In genomic region chr15:98599911-98600685, GRCh38 we compare ENCODE assay signal across 8 cellular contexts. TPM values are rescaled to one million over a fixed set of nuclear protein-coding genes. Genes with fewer than 3 reads are reported as not detected.
DNase-seq lines count a peak whose midpoint lies in the region; FAIRE-seq and TF ChIP-seq lines count a peak whose summit lies in the region.

No MANE protein-coding gene starts in this region.

- peak overlapping the region; percentile 87 for H3K4me2 ChIP-seq in OCI-LY3 (ENCODE audit: low read length)

- peak overlapping the region; percentile 45 for H3K4me3 ChIP-seq in GM06990 (replicated peaks; ENCODE audit: low read depth, low read length)
- peak overlapping the region; percentile 77 for H3K4me3 ChIP-seq in OCI-LY3 (ENCODE audit: low read length)
- peak overlapping the region; percentile 52 to 66 for H3K4me3 ChIP-seq in ascending aorta
- peak overlapping the region; percentile 84 to 85 for H3K4me3 ChIP-seq in kidney (ENCODE audit: low read length in 2 of 2)

- FAIRE-seq in kidney (lab: Jason Lieb, UNC) = no peak

- no peaks in the 10 kb centered on the region for H3K79me2 ChIP-seq in OCI-LY3 (ENCODE audit: low read length)

- CTCF ChIA-PET in HEK293T (lab: Yijun Ruan, JAX) = interaction anchor here (0.7 kb wide), 2 partner anchors 20 to 81 kb away, joined by 3 to 4 read pairs; no protein-coding TSS in a partner anchor

- H3K9ac ChIP-seq in OCI-LY3 (ENCODE audit: low read length) (peak overlapping the region; percentile 55), kidney (ENCODE audit: low read length in 2 of 2) (peak overlapping the region; percentile 12 to 59)

- peak overlapping the region; percentile 7; the same call in 1 of the 2 replicates for H3K27ac ChIP-seq in OCI-LY3 (ENCODE audit: low read length)
- H3K27ac ChIP-seq in ascending aorta = peak overlapping the region; percentile 27 to 60
- H3K27ac ChIP-seq in kidney (ENCODE audit: low read depth in 2 of 2, low read length in 2 of 2) = no peak overlapping the region

- H3K27me3 ChIP-seq in GM06990 (replicated peaks; ENCODE audit: control insufficient read depth, insufficient read depth, low read length) (no peaks in the 10 kb centered on the region), OCI-LY3 (ENCODE audit: low read depth, low read length) (peaks cover 21% of the 10 kb centered on the region), ascending aorta (no peaks in the 10 kb centered on the region)

- H3K36me3 ChIP-seq in GM06990 (ENCODE audit: control insufficient read depth, insufficient read depth, low read length) = no peaks in the 10 kb centered on the region
- H3K36me3 ChIP-seq in OCI-LY3 (replicated peaks; ENCODE audit: low read depth, low read length) = no peaks in the 10 kb centered on the region
- H3K36me3 ChIP-seq in ascending aorta = no peaks in the 10 kb centered on the region
- H3K36me3 ChIP-seq in kidney (ENCODE audit: control insufficient read depth in 1 of 2, insufficient read depth in 2 of 2, low read length in 2 of 2) = no peaks in the 10 kb centered on the region

- no peak for TF ChIP-seq CTCF in GM06990 (IDR thresholded peaks at IDR 0.05; ENCODE audit: insufficient read depth, low read length, poor library complexity, severe bottlenecking)
- TF ChIP-seq CTCF in OCI-LY3 (IDR thresholded peaks at IDR 0.05; ENCODE audit: low read depth, low read length) = no peak
- no peak for TF ChIP-seq CTCF in ascending aorta (IDR thresholded peaks at IDR 0.05)
- no peak for TF ChIP-seq CTCF in kidney (IDR thresholded peaks at IDR 0.05; ENCODE audit: borderline replicate concordance, extremely low read depth, insufficient read depth)

- POLR2A ChIA-PET in HEK293T (lab: Yijun Ruan, JAX) = interaction anchor here (0.6 to 1.2 kb wide), 2 partner anchors 42 to 251 kb away, joined by 3 read pairs; no protein-coding TSS in a partner anchor

- intact Hi-C loops in ascending aorta (cut with DNase I) = no loop called here
- intact Hi-C loops in kidney (cut with DNase I) = no loop called here

- no peaks in the 10 kb centered on the region for H3K9me3 ChIP-seq in OCI-LY3 (ENCODE audit: insufficient read depth, low read length)
- no peaks in the 10 kb centered on the region for H3K9me3 ChIP-seq in ascending aorta
- no peaks in the 10 kb centered on the region for H3K9me3 ChIP-seq in kidney (ENCODE audit: control insufficient read depth in 1 of 2, low read length in 2 of 2)

- DNase-seq in GM06990 (ENCODE audit: extremely low read depth, insufficient read length) (peak; percentile 53), H4 (ENCODE audit: low spot score) (peak; percentile 72), ascending aorta (ENCODE audit: low spot score in 2 of 2) (no peak), kidney (peak; percentile 82), NCI-H1048 (lab: John Stamatoyannopoulos, UW) (no peak), HEK293T (ENCODE audit: extremely low spot score) (no peak)
- DNase-seq in stimulated activated CD4-positive, alpha-beta T cell treated with anti-CD3 and anti-CD28 coated beads, Interleukin-1b, Interleukin-23, amount 100 ng/mL, for 4 hours (ENCODE audit: low read depth in 2 of 2) = peak; percentile 10 to 12

- H2AFZ ChIP-seq in OCI-LY3 (ENCODE audit: low read depth, low read length) = peak overlapping the region; percentile 98

- H3K4me1 ChIP-seq in OCI-LY3 (ENCODE audit: low read length) = peaks cover 11% of the 10 kb centered on the region
- peaks cover 0 to 4% of the 10 kb centered on the region in 2 donors for H3K4me1 ChIP-seq in ascending aorta
- peaks cover 0 to 2% of the 10 kb centered on the region in 2 donors for H3K4me1 ChIP-seq in kidney (ENCODE audit: control insufficient read depth in 1 of 2, insufficient read depth in 1 of 2, low read depth in 1 of 2, low read length in 2 of 2)

- H4K20me1 ChIP-seq in OCI-LY3 (ENCODE audit: insufficient read depth, low read length) = no peaks in the 10 kb centered on the region

TF ChIP-seq in HEK293T, 16 proteins besides CTCF, POLR2A, EP300 and RAD21:
- no peak for TF ChIP-seq TARDBP (IDR thresholded peaks at IDR 0.05)
- TF ChIP-seq FOXA1 (IDR thresholded peaks at IDR 0.05) = no peak
- no peak for TF ChIP-seq HDGF (IDR thresholded peaks at IDR 0.05; ENCODE audit: borderline replicate concordance)
- no peak for TF ChIP-seq NFRKB (IDR thresholded peaks at IDR 0.05)
- no peak for TF ChIP-seq PKNOX1 (IDR thresholded peaks at IDR 0.05)
- TF ChIP-seq L3MBTL2 (conservative IDR thresholded peaks at IDR 0.05) = no peak
- TF ChIP-seq BHLHE40 (IDR thresholded peaks at IDR 0.05; ENCODE audit: borderline replicate concordance) = no peak
- no peak for TF ChIP-seq ZNF384 (IDR thresholded peaks at IDR 0.05)
- TF ChIP-seq SP1 (IDR thresholded peaks at IDR 0.05) = no peak
- TF ChIP-seq FOXK2 (IDR thresholded peaks at IDR 0.05) = no peak
- TF ChIP-seq LEF1 (IDR thresholded peaks at IDR 0.05; ENCODE audit: borderline replicate concordance) = no peak
- TF ChIP-seq CTBP1 (IDR thresholded peaks at IDR 0.05; ENCODE audit: borderline replicate concordance) = no peak

RNA-seq across cellular contexts. Expression of gene IGF1R, which starts 48.2 kb away (rescaled TPM):
- total RNA-seq in H4 (2014; rRNA removed; shearing (Covaris generic)) = 15.5 TPM in 2 replicates
- total RNA-seq in ascending aorta (151 TPM), kidney (73.2 TPM)
- polyA plus RNA-seq in kidney (ENCODE audit: insufficient read depth, low read depth, low replicate concordance) = 6.5 TPM

Comparison
In these comparisons a context has a peak if more than half of its experiments do, and no peak if none do; other contexts are left out.
1. DNase-seq: peak in GM06990 (single experiment), H4 (single experiment), kidney (single experiment) and stimulated activated CD4-positive, alpha-beta T cell treated with anti-CD3 and anti-CD28 coated beads, Interleukin-1b, Interleukin-23, amount 100 ng/mL, for 4 hours (2 of 2); none in ascending aorta (0 of 2), NCI-H1048 (single experiment) and HEK293T (single experiment).
2. H3K27ac ChIP-seq: peak in OCI-LY3 (single experiment) and ascending aorta (2 of 2); none in kidney (0 of 2).
3. Peak in every context shown above with its lines, with median percentiles within 50 percentile points of each other: H3K4me3 ChIP-seq.